Comparison of ENCODE assay signal across 26 cellular contexts in genomic region chr16:49712567-49712966, GRCh38.
"Had no signal": no experiment of that assay in that cellular context is flagged by ENCODE, and none has a peak within 500 bp of the region (broad histone marks: within the 10 kb centered on the region; RNA-seq: fewer than 3 reads in every experiment).

No MANE protein-coding gene starts in this region.

- H3K4me3 Mint-ChIP-seq: immature natural killer cell; mesothelial cell of epicardium; naive B cell; natural killer cell; nephron progenitor cell; stimulated activated effector memory CD8-positive, alpha-beta T cell treated with anti-CD3 and anti-CD28 coated beads, Interleukin-12 subunit alpha, Interleukin-12 subunit beta, amount 100 ng/mL, for 72 hours; stimulated activated naive CD8-positive, alpha-beta T cell treated with anti-CD3 and anti-CD28 coated beads, Interleukin-15, amount 100 ng/mL, for 72 hours had no signal

- H3K36me3 Mint-ChIP-seq: immature natural killer cell; mesothelial cell of epicardium; naive B cell; natural killer cell; stimulated activated effector memory CD8-positive, alpha-beta T cell treated with anti-CD3 and anti-CD28 coated beads, Interleukin-12 subunit alpha, Interleukin-12 subunit beta, amount 100 ng/mL, for 72 hours had no signal

- H3K4me1 Mint-ChIP-seq: immature natural killer cell; naive B cell; natural killer cell; stimulated activated effector memory CD8-positive, alpha-beta T cell treated with anti-CD3 and anti-CD28 coated beads, Interleukin-12 subunit alpha, Interleukin-12 subunit beta, amount 100 ng/mL, for 72 hours; stimulated activated naive CD8-positive, alpha-beta T cell treated with anti-CD3 and anti-CD28 coated beads, Interleukin-15, amount 100 ng/mL, for 72 hours had no signal

- H3K9me3 Mint-ChIP-seq: immature natural killer cell; mesothelial cell of epicardium; naive B cell; natural killer cell; nephron progenitor cell; stimulated activated effector memory CD8-positive, alpha-beta T cell treated with anti-CD3 and anti-CD28 coated beads, Interleukin-12 subunit alpha, Interleukin-12 subunit beta, amount 100 ng/mL, for 72 hours; stimulated activated naive CD8-positive, alpha-beta T cell treated with anti-CD3 and anti-CD28 coated beads, Interleukin-15, amount 100 ng/mL, for 72 hours had no signal

- H3K27ac Mint-ChIP-seq: immature natural killer cell; mesothelial cell of epicardium; natural killer cell; nephron progenitor cell; stimulated activated effector memory CD8-positive, alpha-beta T cell treated with anti-CD3 and anti-CD28 coated beads, Interleukin-12 subunit alpha, Interleukin-12 subunit beta, amount 100 ng/mL, for 72 hours had no signal

- DNase-seq: hypothalamus; immature natural killer cell; kidney; left colon; left lung; lower lobe of right lung; mammary epithelial cell; mesenchymal stem cell; naive B cell; natural killer cell; nephron progenitor cell; ovary; retina; sigmoid colon; small intestine; spleen; stimulated activated CD4-positive, alpha-beta T cell treated with anti-CD3 and anti-CD28 coated beads, Interleukin-4, amount 100 ng/mL, for 24 hours; stimulated activated naive CD4-positive, alpha-beta T cell treated with Interleukin-2 at 50 U/mL for 16 hours; stimulated activated naive CD8-positive, alpha-beta T cell treated with anti-CD3 and anti-CD28 coated beads, Interleukin-15, amount 100 ng/mL, for 72 hours; substantia nigra; testis; thyroid gland; transverse colon; upper lobe of left lung had no signal
